In the genomic region with DNA sequence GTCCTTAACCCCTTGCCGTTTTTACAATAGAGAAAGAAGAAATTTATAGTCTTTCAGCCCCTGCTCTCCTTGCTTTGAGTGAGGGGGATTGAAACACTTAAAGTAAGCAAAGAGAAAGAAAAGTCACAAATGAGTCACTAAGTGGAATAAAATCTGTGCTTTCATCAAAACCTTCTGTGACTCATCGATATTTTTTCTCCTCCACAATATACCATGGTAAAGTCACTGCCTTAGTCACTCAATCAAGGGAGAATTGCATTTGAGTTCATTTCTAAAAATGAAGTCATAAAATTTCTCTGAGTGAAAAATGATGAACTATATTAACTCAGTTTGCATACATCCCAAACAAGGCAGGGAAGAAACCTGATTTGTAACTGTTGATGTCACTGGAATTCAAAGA, we compare ENCODE assay signal across 15 cellular contexts.
DNase-seq lines count a peak whose midpoint lies in the region; ATAC-seq lines count a peak whose summit lies in the region.
"Had no signal": no experiment of that assay in that cellular context is flagged by ENCODE, and none has a peak within 500 bp of the region (broad histone marks: within the 10 kb centered on the region; RNA-seq: fewer than 3 reads in every experiment).

No MANE protein-coding gene starts in this region.

- DNase-seq in GM04503 (ENCODE audit: low read depth): peak; percentile 67
- peak; percentile 76 for DNase-seq in RKO (ENCODE audit: low spot score)
- DNase-seq in epithelial cell of prostate (ENCODE audit: low read depth, low spot score): no peak
- DNase-seq in putamen (ENCODE audit: low spot score): peak; percentile 68
- DNase-seq in stimulated activated CD4-positive, alpha-beta T cell treated with anti-CD3 and anti-CD28 coated beads, Interleukin-12 subunit alpha, Interleukin-12 subunit beta, amount 100 ng/mL, for 4 hours: no peak
- DNase-seq in C1 segment of cervical spinal cord (lab: John Stamatoyannopoulos, UW): no peak
- DNase-seq in posterior vena cava (ENCODE audit: low spot score): no peak
- DNase-seq in Right ventricle myocardium inferior (ENCODE audit: missing footprints): no peak
- DNase-seq: activated effector memory CD4-positive, alpha-beta T cell treated with anti-CD3 and anti-CD28 coated beads, Interleukin-2, amount 50 U/mL, for 16 hours; Calu3; KBM-7; NCI-H1930; NK-92 treated with Interleukin-12 subunit alpha and Interleukin-12 subunit beta, amount 100 ng/mL, for 24 hours; sigmoid colon; thyroid gland had no signal

- ATAC-seq in Right ventricle myocardium inferior: no peak

- peak overlapping the region; percentile 5 for H3K27ac ChIP-seq in epithelial cell of prostate
- H3K27ac ChIP-seq: sigmoid colon, thyroid gland had no signal

- intact Hi-C loops in posterior vena cava (cut with DNase I): no loop called here
- intact Hi-C loops in Right ventricle myocardium inferior (cut with DNase I): no loop called here

Comparison
In these comparisons a context has a peak if more than half of its experiments do, and no peak if none do; other contexts are left out.
1. DNase-seq: peak in GM04503 (single experiment), RKO (single experiment) and putamen (single experiment); none in epithelial cell of prostate (single experiment), stimulated activated CD4-positive, alpha-beta T cell treated with anti-CD3 and anti-CD28 coated beads, Interleukin-12 subunit alpha, Interleukin-12 subunit beta, amount 100 ng/mL, for 4 hours (single experiment), C1 segment of cervical spinal cord (0 of 14), posterior vena cava (single experiment) and Right ventricle myocardium inferior (single experiment).